8 cellular contexts compared by ENCODE assay signal in genomic region chr14:34227834-34228662, GRCh38.
DNase-seq lines count a peak whose midpoint lies in the region; ATAC-seq and TF ChIP-seq lines count a peak whose summit lies in the region.

No MANE protein-coding gene starts in this region.

- POLR2A ChIA-PET in AG04450 (lab: Yijun Ruan, JAX) = no interaction called here

- 26 to 38% methylated on average over 22 of the region's 22 CpGs for WGBS in lower leg skin, 2 donors

- intact Hi-C loops in lower leg skin (cut with DNase I; ENCODE audit: low total_unique reads) = loop anchor here (10.0 kb wide), 1 partner anchor 283 kb away; no protein-coding TSS in a partner anchor

- CTCF ChIA-PET in AG04450 (lab: Charles Lee) = interaction anchor here (0.6 to 2.6 kb wide), 9 partner anchors 13 to 435 kb away, joined by 3 to 18 read pairs (median 4); no protein-coding TSS in a partner anchor

- no peak overlapping the region for H3K27ac ChIP-seq in AG04450 (ENCODE audit: low read depth, low read length)
- no peak overlapping the region for H3K27ac ChIP-seq in coronary artery

- DNase-seq in AG04450 (ENCODE audit: low read depth, low spot score) = peak; percentile 4
- DNase-seq in NCI-H2196 treated with DMSO at 0.1 percent for 48 hours (lab: John Stamatoyannopoulos, UW; ENCODE audit: unreplicated experiment) = peak; percentile 63
- peak; percentile 40 to 43 for DNase-seq in activated CD4-positive, alpha-beta T cell treated with anti-CD3 and anti-CD28 coated beads for 4 hours
- no peak for DNase-seq in coronary artery (ENCODE audit: low spot score)
- DNase-seq in lower leg skin (ENCODE audit: low spot score in 2 of 2) = peak; percentile 56 to 90
- DNase-seq in stimulated activated CD4-positive, alpha-beta T cell treated with anti-CD3 and anti-CD28 coated beads, TNF-alpha, amount 100 ng/mL, for 4 hours (ENCODE audit: low read depth in 3 of 3) = peak; percentile 13 to 42 (median 37)

- no peak overlapping the region for H3K4me3 ChIP-seq in AG04450 (ENCODE audit: low read depth, low read length)
- no peak overlapping the region for H3K4me3 ChIP-seq in coronary artery
- H3K4me3 ChIP-seq in lower leg skin (ENCODE audit: low read depth, poor library complexity, severe bottlenecking) = no peak overlapping the region

- TF ChIP-seq CTCF in AG04450 (IDR thresholded peaks at IDR 0.05; ENCODE audit: low read depth, low read length) = peak; percentile 79
- TF ChIP-seq CTCF in coronary artery (IDR thresholded peaks at IDR 0.05) = peak; percentile 50
- TF ChIP-seq CTCF in lower leg skin (IDR thresholded peaks at IDR 0.05) = peak in 1 of 3 donors; percentile 58

- H3K27me3 ChIP-seq in AG04450 (ENCODE audit: control insufficient read depth, insufficient read depth, low read length) = no peaks in the 10 kb centered on the region

- ATAC-seq in GM18520 (IDR thresholded peaks at IDR 0.05; ENCODE audit: unreplicated experiment) (peak; percentile 69), HG03045 (IDR thresholded peaks at IDR 0.05; ENCODE audit: unreplicated experiment) (peak; percentile 81)

- no peak for TF ChIP-seq POLR2A in lower leg skin (IDR thresholded peaks at IDR 0.05)

- H3K9me3 ChIP-seq in AG04450 (ENCODE audit: control insufficient read depth, insufficient read depth, low read length) = no peaks in the 10 kb centered on the region
